ENCODE assay signal across 1 cellular context in the genomic region with DNA sequence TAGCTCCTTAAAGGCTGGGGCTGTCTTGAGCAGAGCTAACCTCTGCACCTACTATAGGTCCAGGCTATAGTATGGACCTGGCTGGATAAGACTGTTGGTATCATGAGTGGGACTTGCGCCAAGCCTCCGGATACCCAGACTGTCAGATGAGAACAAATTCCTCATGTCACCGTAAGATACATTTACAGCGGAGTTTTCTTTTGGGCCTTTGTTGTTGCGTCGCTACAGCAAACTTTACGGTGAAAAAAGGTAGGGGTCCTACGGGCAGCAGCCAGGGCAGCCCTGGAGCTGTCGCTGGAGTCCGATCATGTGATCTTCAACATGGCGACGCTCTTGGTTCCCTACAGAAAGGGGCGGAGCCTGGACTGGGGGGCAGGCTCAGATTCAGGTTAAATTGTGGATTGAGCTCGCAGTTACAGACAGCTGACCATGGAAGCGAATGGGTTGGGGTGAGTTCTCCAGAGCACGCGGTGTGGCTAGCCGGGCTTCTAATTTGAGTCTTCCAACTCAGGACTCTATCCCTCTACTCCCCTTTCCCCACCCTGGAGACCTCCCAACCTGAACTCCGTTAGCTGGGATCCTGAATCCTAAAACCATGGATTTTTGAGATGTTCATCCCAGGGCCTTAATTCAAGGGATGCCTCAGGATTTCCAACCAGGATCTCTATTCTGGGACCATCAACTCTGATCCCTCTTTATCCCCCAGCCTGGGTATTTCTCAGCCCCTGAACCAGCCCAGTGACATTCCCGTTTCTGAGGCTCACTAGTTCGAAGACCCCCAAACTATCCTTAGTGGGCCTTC.
A peak's percentile ranks its signal among the peaks of the same experiment; 100 is the strongest.
TF ChIP-seq lines count a peak whose summit lies in the region.

Gene UROD (plus strand): TSS at position 418 of the 802 bp plus-strand sequence. CDS start 12 bp downstream, at position 430.

TF ChIP-seq in HepG2, 621 proteins besides CTCF, POLR2A, EP300 and RAD21 (continued from another document and continues in another):
- TF ChIP-seq ZBTB40 (IDR thresholded peaks at IDR 0.05) (no peak), ZBTB40 (CRISPR knock-in tag; IDR thresholded peaks at IDR 0.05) (no peak), FOSL1 (CRISPR knock-in tag; IDR thresholded peaks at IDR 0.05; ENCODE audit: borderline replicate concordance) (no peak), ZBTB26 (CRISPR knock-in tag; IDR thresholded peaks at IDR 0.05; ENCODE audit: borderline replicate concordance) (no peak), HHEX (CRISPR knock-in tag; IDR thresholded peaks at IDR 0.05) (no peak), ERF (CRISPR knock-in tag; IDR thresholded peaks at IDR 0.05) (no peak), KLF12 (CRISPR knock-in tag; IDR thresholded peaks at IDR 0.05; ENCODE audit: borderline replicate concordance) (peak; percentile 93; the same call in 1 of the 2 replicates), CCDC6 (CRISPR knock-in tag; IDR thresholded peaks at IDR 0.05) (peak; percentile 72; the same call in 1 of the 2 replicates), ZSCAN29 (CRISPR knock-in tag; conservative IDR thresholded peaks at IDR 0.05) (no peak), ZNF556 (CRISPR knock-in tag; IDR thresholded peaks at IDR 0.05; ENCODE audit: borderline replicate concordance) (no peak), ZNF720 (CRISPR knock-in tag; IDR thresholded peaks at IDR 0.05) (no peak), CAMTA2 (CRISPR knock-in tag; IDR thresholded peaks at IDR 0.05; ENCODE audit: borderline replicate concordance) (no peak), ZFP82 (CRISPR knock-in tag; IDR thresholded peaks at IDR 0.05; ENCODE audit: borderline replicate concordance) (no peak), RAD51 (IDR thresholded peaks at IDR 0.05; ENCODE audit: borderline replicate concordance) (peak; percentile 63), U2AF2 (IDR thresholded peaks at IDR 0.05; ENCODE audit: low read depth, low read length) (no peak), CHCHD3 (CRISPR knock-in tag; IDR thresholded peaks at IDR 0.05) (no peak), ZNF546 (CRISPR knock-in tag; conservative IDR thresholded peaks at IDR 0.05) (no peak), SPEN (CRISPR knock-in tag; IDR thresholded peaks at IDR 0.05; ENCODE audit: low read depth) (peak; percentile 76), ZNF607 (CRISPR knock-in tag; IDR thresholded peaks at IDR 0.05; ENCODE audit: borderline replicate concordance) (no peak; the same call in 1 of the 2 replicates), CREBL2 (CRISPR knock-in tag; IDR thresholded peaks at IDR 0.05; ENCODE audit: borderline replicate concordance) (no peak), PRDM10 (CRISPR knock-in tag; IDR thresholded peaks at IDR 0.05; ENCODE audit: low read depth) (peak; percentile 61; the same call in 1 of the 2 replicates), HOXD1 (CRISPR knock-in tag; IDR thresholded peaks at IDR 0.05) (no peak), MEIS1 (CRISPR knock-in tag; IDR thresholded peaks at IDR 0.05; ENCODE audit: borderline replicate concordance) (no peak), ZNF761 (CRISPR knock-in tag; conservative IDR thresholded peaks at IDR 0.05) (no peak)
- TF ChIP-seq, protein P1, sequence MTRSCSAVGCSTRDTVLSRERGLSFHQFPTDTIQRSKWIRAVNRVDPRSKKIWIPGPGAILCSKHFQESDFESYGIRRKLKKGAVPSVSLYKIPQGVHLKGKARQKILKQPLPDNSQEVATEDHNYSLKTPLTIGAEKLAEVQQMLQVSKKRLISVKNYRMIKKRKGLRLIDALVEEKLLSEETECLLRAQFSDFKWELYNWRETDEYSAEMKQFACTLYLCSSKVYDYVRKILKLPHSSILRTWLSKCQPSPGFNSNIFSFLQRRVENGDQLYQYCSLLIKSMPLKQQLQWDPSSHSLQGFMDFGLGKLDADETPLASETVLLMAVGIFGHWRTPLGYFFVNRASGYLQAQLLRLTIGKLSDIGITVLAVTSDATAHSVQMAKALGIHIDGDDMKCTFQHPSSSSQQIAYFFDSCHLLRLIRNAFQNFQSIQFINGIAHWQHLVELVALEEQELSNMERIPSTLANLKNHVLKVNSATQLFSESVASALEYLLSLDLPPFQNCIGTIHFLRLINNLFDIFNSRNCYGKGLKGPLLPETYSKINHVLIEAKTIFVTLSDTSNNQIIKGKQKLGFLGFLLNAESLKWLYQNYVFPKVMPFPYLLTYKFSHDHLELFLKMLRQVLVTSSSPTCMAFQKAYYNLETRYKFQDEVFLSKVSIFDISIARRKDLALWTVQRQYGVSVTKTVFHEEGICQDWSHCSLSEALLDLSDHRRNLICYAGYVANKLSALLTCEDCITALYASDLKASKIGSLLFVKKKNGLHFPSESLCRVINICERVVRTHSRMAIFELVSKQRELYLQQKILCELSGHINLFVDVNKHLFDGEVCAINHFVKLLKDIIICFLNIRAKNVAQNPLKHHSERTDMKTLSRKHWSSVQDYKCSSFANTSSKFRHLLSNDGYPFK (CRISPR knock-in tag; IDR thresholded peaks at IDR 0.05; ENCODE audit: borderline replicate concordance) = peak; percentile 62; the same call in 1 of the 2 replicates
- TF ChIP-seq, protein P2, sequence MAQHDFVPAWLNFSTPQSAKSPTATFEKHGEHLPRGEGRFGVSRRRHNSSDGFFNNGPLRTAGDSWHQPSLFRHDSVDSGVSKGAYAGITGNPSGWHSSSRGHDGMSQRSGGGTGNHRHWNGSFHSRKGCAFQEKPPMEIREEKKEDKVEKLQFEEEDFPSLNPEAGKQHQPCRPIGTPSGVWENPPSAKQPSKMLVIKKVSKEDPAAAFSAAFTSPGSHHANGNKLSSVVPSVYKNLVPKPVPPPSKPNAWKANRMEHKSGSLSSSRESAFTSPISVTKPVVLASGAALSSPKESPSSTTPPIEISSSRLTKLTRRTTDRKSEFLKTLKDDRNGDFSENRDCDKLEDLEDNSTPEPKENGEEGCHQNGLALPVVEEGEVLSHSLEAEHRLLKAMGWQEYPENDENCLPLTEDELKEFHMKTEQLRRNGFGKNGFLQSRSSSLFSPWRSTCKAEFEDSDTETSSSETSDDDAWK (CRISPR knock-in tag; IDR thresholded peaks at IDR 0.05) = no peak
